1 cellular context compared by ENCODE assay signal in the genomic region with DNA sequence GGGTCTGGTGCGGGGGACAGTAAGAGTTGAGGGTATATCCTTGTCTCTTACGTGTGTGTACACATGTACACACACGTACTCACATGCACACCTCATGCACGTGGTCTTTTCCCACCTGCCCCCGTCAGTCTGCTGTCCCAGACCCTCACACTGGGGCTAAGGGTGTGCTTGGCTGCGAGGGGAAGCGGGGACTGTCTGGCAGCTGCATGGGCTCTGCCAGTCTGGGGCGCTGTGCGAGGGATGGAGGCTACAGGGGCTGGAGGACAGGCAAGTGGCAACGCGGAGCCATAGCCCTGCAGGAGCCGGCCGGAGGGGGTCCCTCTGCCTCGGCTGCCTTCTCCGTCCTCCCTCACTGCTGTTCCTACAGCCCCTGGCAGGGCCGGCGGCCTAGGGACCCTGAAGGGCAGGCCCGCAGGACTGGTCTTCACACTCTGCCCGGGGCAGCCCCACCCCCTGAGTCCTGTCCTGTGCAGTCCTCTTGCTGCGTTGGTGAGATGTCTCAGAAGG.
TF ChIP-seq lines count a peak whose summit lies in the region.

No MANE protein-coding gene starts in this region.

TF ChIP-seq in HCT116, 20 proteins besides CTCF, POLR2A, EP300 and RAD21 (continued from another document):
- no peak for TF ChIP-seq TCF7L2 (IDR thresholded peaks at IDR 0.05; ENCODE audit: borderline replicate concordance, extremely low read depth, insufficient read depth, insufficient read length)
- no peak for TF ChIP-seq ELF1 (IDR thresholded peaks at IDR 0.05; ENCODE audit: borderline replicate concordance, low read depth)
- no peak for TF ChIP-seq CEBPB (IDR thresholded peaks at IDR 0.05; ENCODE audit: low read depth)
